In genomic region chr3:15098503-15099363, GRCh38 we compare ENCODE assay signal across 8 cellular contexts. TPM values are rescaled to one million over a fixed set of nuclear protein-coding genes. Genes with fewer than 3 reads are reported as not detected.
DNase-seq lines count a peak whose midpoint lies in the region; ATAC-seq, FAIRE-seq and TF ChIP-seq lines count a peak whose summit lies in the region.

RBSN (minus strand) TSS chr3:15099148; CDS start chr3:15096120, 3,028 bp downstream.

- in situ Hi-C loops in KBM-7 (cut with MboI; ENCODE audit: low pct_unique_long_range_greater_than_20kb, low sequenced_read_pairs): no loop called here

- H3K27me3 ChIP-seq in esophagus squamous epithelium: no peaks in the 10 kb centered on the region

- peak in 1 of 6 experiments; percentile 31 for TF ChIP-seq CTCF in esophagus squamous epithelium (IDR thresholded peaks at IDR 0.05)

- TF ChIP-seq POLR2A in esophagus squamous epithelium (IDR thresholded peaks at IDR 0.05): peak in 3 of 4 donors; percentile 37 to 67 (median 66)

- no peak for FAIRE-seq in RCC 7860 (lab: Jason Lieb, UNC)

- H3K9me3 ChIP-seq in esophagus squamous epithelium: no peaks in the 10 kb centered on the region

- H3K36me3 ChIP-seq in esophagus squamous epithelium: peaks cover 6 to 28% (median 7%) of the 10 kb centered on the region in 3 donors

- peaks cover 15 to 50% (median 26%) of the 10 kb centered on the region in 3 donors for H3K4me1 ChIP-seq in esophagus squamous epithelium

- DNase-seq in DMS79 (lab: John Stamatoyannopoulos, UW) (peak; percentile 81), KBM-7 (peak; percentile 93), RCC 7860 (ENCODE audit: low spot score) (peak; percentile 75), activated T-helper 1 cell treated with Interleukin-2 at 50 U/mL for 16 hours (ENCODE audit: low read depth) (peak; percentile 90), esophagus squamous epithelium (lab: John Stamatoyannopoulos, UW) (peak; percentile 80), myocyte (ENCODE audit: low read depth) (peak; percentile 98)
- peak; percentile 92 to 94 for DNase-seq in stimulated activated CD8-positive, alpha-beta memory T cell treated with anti-CD3 and anti-CD28 coated beads, Interleukin-7, amount 100 ng/mL, for 4 hours (ENCODE audit: low read depth in 2 of 2)

- WGBS in esophagus squamous epithelium, 2 donors: 0 to 1% methylated on average over 18 to 33 of the region's 72 CpGs

- ATAC-seq in GM21723 (IDR thresholded peaks at IDR 0.05; ENCODE audit: unreplicated experiment): peak; percentile 87

- peak within 1 kb of the TSS; percentile 88 to 95 (median 93) for H3K27ac ChIP-seq in esophagus squamous epithelium

- peak within 1 kb of the TSS; percentile 89 to 99 (median 95) for H3K4me3 ChIP-seq in esophagus squamous epithelium

- intact Hi-C loops in esophagus squamous epithelium (cut with DNase I): no loop called here

RNA-seq across cellular contexts. Expression of gene RBSN, which starts in this region (rescaled TPM):
- total RNA-seq in esophagus squamous epithelium (10 to 100 TPM; 16.0 to 25.0 (median 18.2) TPM), myocyte (26.0 and 31.1 TPM in 2 replicates)
- polyA plus RNA-seq in myocyte (2012): 17.6 TPM

Comparison
In these comparisons a context has a peak if more than half of its experiments do, and no peak if none do; other contexts are left out.
1. Peak in every context shown above with its lines: DNase-seq, ATAC-seq, H3K4me3 ChIP-seq and H3K27ac ChIP-seq.